8 cellular contexts compared by ENCODE assay signal in genomic region chr5:88268414-88269184, GRCh38. TPM values are rescaled to one million over a fixed set of nuclear protein-coding genes. Genes with fewer than 3 reads are reported as not detected.
DNase-seq lines count a peak whose midpoint lies in the region; ATAC-seq and TF ChIP-seq lines count a peak whose summit lies in the region.

TSS of gene TMEM161B (minus strand) at chr5:88268845. CDS start at chr5:88268723, 122 bp downstream.

- H3K9me3 Mint-ChIP-seq in activated T-helper 1 cell treated with anti-CD3 and anti-CD28 coated beads, Interleukin-12 subunit alpha, Interleukin-12 subunit beta, Interleukin-2, Interleukin-4 antibody, amounts not matched to agents 30 ng/mL and 10 ng/mL and 1 ng/mL, durations not matched to agents 14 hours and 24 hours and 36 hours, result peaks cover 8% of the 10 kb centered on the region
- peaks cover 0 to 2% (median 0%) of the 10 kb centered on the region in 9 donors for H3K9me3 Mint-ChIP-seq in naive thymus-derived CD8-positive, alpha-beta T cell
- peaks cover 3 to 4% of the 10 kb centered on the region in 2 donors for H3K9me3 Mint-ChIP-seq in stimulated activated naive B cell treated with anti-CD40 and anti-IgM and Interleukin-4, amounts not matched to agents 10 μg/mL and 1 μg/mL and 100 μg/mL, for 72 hours

- intact Hi-C loops in activated T-helper 1 cell treated with anti-CD3 and anti-CD28 coated beads, Interleukin-12 subunit alpha, Interleukin-12 subunit beta, Interleukin-2, Interleukin-4 antibody, amounts not matched to agents 30 ng/mL and 10 ng/mL and 1 ng/mL, durations not matched to agents 14 hours and 24 hours and 36 hours (cut with micrococcal nuclease), result loop anchor here (1.0 to 10.0 kb wide), 6 partner anchors 17 to 856 kb away; partner anchors contain the start of gene CCNH

- no peak for TF ChIP-seq CTCF in LNCaP clone FGC (IDR thresholded peaks at IDR 0.05; ENCODE audit: control insufficient read depth, extremely low read depth, insufficient read depth)
- no peak for TF ChIP-seq CTCF in fibroblast of lung (conservative IDR thresholded peaks at IDR 0.05 in 1 of 2, IDR thresholded peaks at IDR 0.05 in 1 of 2; ENCODE audit: low read depth in 1 of 2, low read length in 2 of 2)

- POLR2A ChIA-PET in naive thymus-derived CD8-positive, alpha-beta T cell (lab: Charles Lee), result interaction anchor here (1.1 kb wide), 1 partner anchor 12 kb away, joined by 3 read pairs; no protein-coding TSS in a partner anchor

- peak within 1 kb of the TSS; percentile 65 for H3K9ac ChIP-seq in fibroblast of lung (ENCODE audit: insufficient read depth, low read length)

- H3K36me3 Mint-ChIP-seq in activated T-helper 1 cell treated with anti-CD3 and anti-CD28 coated beads, Interleukin-12 subunit alpha, Interleukin-12 subunit beta, Interleukin-2, Interleukin-4 antibody, amounts not matched to agents 30 ng/mL and 10 ng/mL and 1 ng/mL, durations not matched to agents 14 hours and 24 hours and 36 hours (ENCODE audit: low read depth), result peaks cover 48% of the 10 kb centered on the region
- peaks cover 4 to 55% (median 32%) of the 10 kb centered on the region in 3 donors for H3K36me3 Mint-ChIP-seq in naive thymus-derived CD8-positive, alpha-beta T cell
- H3K36me3 Mint-ChIP-seq in stimulated activated naive B cell treated with anti-CD40 and anti-IgM and Interleukin-4, amounts not matched to agents 10 μg/mL and 1 μg/mL and 100 μg/mL, for 72 hours, result peaks cover 40 to 52% of the 10 kb centered on the region in 2 donors

- H3K4me1 Mint-ChIP-seq in activated T-helper 1 cell treated with anti-CD3 and anti-CD28 coated beads, Interleukin-12 subunit alpha, Interleukin-12 subunit beta, Interleukin-2, Interleukin-4 antibody, amounts not matched to agents 30 ng/mL and 10 ng/mL and 1 ng/mL, durations not matched to agents 14 hours and 24 hours and 36 hours (ENCODE audit: low read depth), result peaks cover 47% of the 10 kb centered on the region
- peaks cover 22 to 75% (median 62%) of the 10 kb centered on the region in 4 donors for H3K4me1 Mint-ChIP-seq in naive thymus-derived CD8-positive, alpha-beta T cell
- peaks cover 18 to 54% of the 10 kb centered on the region in 2 donors for H3K4me1 Mint-ChIP-seq in stimulated activated naive B cell treated with anti-CD40 and anti-IgM and Interleukin-4, amounts not matched to agents 10 μg/mL and 1 μg/mL and 100 μg/mL, for 72 hours

- H3K27me3 Mint-ChIP-seq in activated T-helper 1 cell treated with anti-CD3 and anti-CD28 coated beads, Interleukin-12 subunit alpha, Interleukin-12 subunit beta, Interleukin-2, Interleukin-4 antibody, amounts not matched to agents 30 ng/mL and 10 ng/mL and 1 ng/mL, durations not matched to agents 14 hours and 24 hours and 36 hours (ENCODE audit: insufficient read depth), result no peaks in the 10 kb centered on the region
- H3K27me3 Mint-ChIP-seq in naive thymus-derived CD8-positive, alpha-beta T cell, result no peaks in the 10 kb centered on the region
- H3K27me3 Mint-ChIP-seq in stimulated activated naive B cell treated with anti-CD40 and anti-IgM and Interleukin-4, amounts not matched to agents 10 μg/mL and 1 μg/mL and 100 μg/mL, for 72 hours, result no peaks in the 10 kb centered on the region

- H2AFZ ChIP-seq in fibroblast of lung (ENCODE audit: low read length), result peak within 1 kb of the TSS; percentile 84

- no peaks in the 10 kb centered on the region for H3K27me3 ChIP-seq in fibroblast of lung (ENCODE audit: control insufficient read depth, insufficient read depth, low read length)

- peak within 1 kb of the TSS; percentile 98 for H3K27ac Mint-ChIP-seq in activated T-helper 1 cell treated with anti-CD3 and anti-CD28 coated beads, Interleukin-12 subunit alpha, Interleukin-12 subunit beta, Interleukin-2, Interleukin-4 antibody, amounts not matched to agents 30 ng/mL and 10 ng/mL and 1 ng/mL, durations not matched to agents 14 hours and 24 hours and 36 hours
- peak within 1 kb of the TSS; percentile 98 to 100 (median 100) for H3K27ac Mint-ChIP-seq in naive thymus-derived CD8-positive, alpha-beta T cell
- H3K27ac Mint-ChIP-seq in stimulated activated naive B cell treated with anti-CD40 and anti-IgM and Interleukin-4, amounts not matched to agents 10 μg/mL and 1 μg/mL and 100 μg/mL, for 72 hours, result peak within 1 kb of the TSS; percentile 97

- DNase-seq in EL (peak; percentile 91), H4 (ENCODE audit: low spot score) (peak; percentile 94), LNCaP clone FGC (ENCODE audit: low read depth) (peak; percentile 91), RPMI8226 (peak; percentile 99), fibroblast of lung (ENCODE audit: low read depth in 2 of 2) (peak; percentile 84 to 94)
- peak; percentile 92 for DNase-seq in activated T-helper 1 cell treated with anti-CD3 and anti-CD28 coated beads, Interleukin-12 subunit alpha, Interleukin-12 subunit beta, Interleukin-2, Interleukin-4 antibody, amounts not matched to agents 30 ng/mL and 10 ng/mL and 1 ng/mL, durations not matched to agents 14 hours and 24 hours and 36 hours (ENCODE audit: low spot score)
- peak; percentile 88 to 98 (median 96) for DNase-seq in naive thymus-derived CD8-positive, alpha-beta T cell
- DNase-seq in stimulated activated naive B cell treated with anti-CD40 and anti-IgM and Interleukin-4, amounts not matched to agents 10 μg/mL and 1 μg/mL and 100 μg/mL, for 72 hours, result peak; percentile 93

- H3K4me3 ChIP-seq in LNCaP clone FGC (ENCODE audit: low read depth, low read length), result peak within 1 kb of the TSS; percentile 96
- peak within 1 kb of the TSS; percentile 78 to 98 (median 88) for H3K4me3 ChIP-seq in fibroblast of lung (replicated peaks in 1 of 4; ENCODE audit: control extremely low read depth in 1 of 4, insufficient read depth in 1 of 4, low read depth in 3 of 4, low read length in 4 of 4)

- no peaks in the 10 kb centered on the region for H3K4me1 ChIP-seq in fibroblast of lung (ENCODE audit: control insufficient read depth, extremely low read depth, insufficient read depth, low read length)

- peak within 1 kb of the TSS; percentile 97 for H3K4me3 Mint-ChIP-seq in activated T-helper 1 cell treated with anti-CD3 and anti-CD28 coated beads, Interleukin-12 subunit alpha, Interleukin-12 subunit beta, Interleukin-2, Interleukin-4 antibody, amounts not matched to agents 30 ng/mL and 10 ng/mL and 1 ng/mL, durations not matched to agents 14 hours and 24 hours and 36 hours
- H3K4me3 Mint-ChIP-seq in naive thymus-derived CD8-positive, alpha-beta T cell, result peak within 1 kb of the TSS; percentile 98 to 100 (median 99)
- peak within 1 kb of the TSS; percentile 96 to 99 for H3K4me3 Mint-ChIP-seq in stimulated activated naive B cell treated with anti-CD40 and anti-IgM and Interleukin-4, amounts not matched to agents 10 μg/mL and 1 μg/mL and 100 μg/mL, for 72 hours

- H4K20me1 ChIP-seq in fibroblast of lung (ENCODE audit: control insufficient read depth, extremely low read depth, insufficient read depth, low read length), result no peaks in the 10 kb centered on the region

- H3K27ac ChIP-seq in fibroblast of lung (ENCODE audit: insufficient read depth, low read length), result peak within 1 kb of the TSS; percentile 71

- peak; percentile 95 for ATAC-seq in naive thymus-derived CD8-positive, alpha-beta T cell
- ATAC-seq in stimulated activated naive B cell treated with anti-CD40 and anti-IgM and Interleukin-4, amounts not matched to agents 10 μg/mL and 1 μg/mL and 100 μg/mL, for 72 hours (replicated peaks), result peak; percentile 99

- peaks cover 49% of the 10 kb centered on the region for H3K79me2 ChIP-seq in fibroblast of lung (ENCODE audit: control insufficient read depth, insufficient read depth, low read length)

- H3K36me3 ChIP-seq in fibroblast of lung (ENCODE audit: control insufficient read depth, insufficient read depth, low read length), result no peaks in the 10 kb centered on the region

- peak within 1 kb of the TSS; percentile 95 for H3K4me2 ChIP-seq in fibroblast of lung (ENCODE audit: extremely low read depth, insufficient read depth, low read length)

- H3K9me3 ChIP-seq in fibroblast of lung (ENCODE audit: control insufficient read depth, insufficient read depth, low read depth, low read length), result no peaks in the 10 kb centered on the region

RNA-seq across cellular contexts. Expression of gene TMEM161B, which starts in this region (rescaled TPM):
- 10.0 and 16.5 TPM in 2 replicates for total RNA-seq in H4 (2014; rRNA removed; shearing (Covaris generic))
- total RNA-seq in activated T-helper 1 cell treated with anti-CD3 and anti-CD28 coated beads, Interleukin-12 subunit alpha, Interleukin-12 subunit beta, Interleukin-2, Interleukin-4 antibody, amounts not matched to agents 30 ng/mL and 10 ng/mL and 1 ng/mL, durations not matched to agents 14 hours and 24 hours and 36 hours, result 26.6 and 28.4 TPM in 2 replicates
- total RNA-seq in fibroblast of lung, result 11.3 and 18.3 TPM in 2 replicates
- polyA plus RNA-seq in fibroblast of lung, result 8.8 and 11.5 TPM in 2 replicates
- polyA plus RNA-seq in fibroblast of lung (2012), result 5.8 and 6.2 TPM in 2 replicates
- polyA minus RNA-seq in fibroblast of lung (ENCODE audit: low replicate concordance), result 0.85 and 6.0 TPM in 2 replicates
- 10 to 100 TPM; 34.4 to 35.9 TPM for total RNA-seq in naive thymus-derived CD8-positive, alpha-beta T cell
- polyA plus RNA-seq in naive thymus-derived CD8-positive, alpha-beta T cell, result 10 to 100 TPM in 2 of 3 donors, 1 to 10 TPM in 1; 6.5 to 12.7 (median 12.1) TPM

Comparison
In these comparisons a context has a peak if more than half of its experiments do, and no peak if none do; other contexts are left out.
1. Peak in every context shown above with its lines: DNase-seq, ATAC-seq, H3K4me3 ChIP-seq and H3K27ac ChIP-seq.